Comparison of ENCODE assay signal across 16 cellular contexts in genomic region chr2:166373539-166373938, GRCh38. TPM values are rescaled to one million over a fixed set of nuclear protein-coding genes. Genes with fewer than 3 reads are reported as not detected.
"Had no signal": no experiment of that assay in that cellular context is flagged by ENCODE, and none has a peak within 500 bp of the region (broad histone marks: within the 10 kb centered on the region; RNA-seq: fewer than 3 reads in every experiment).

No MANE protein-coding gene starts in this region.

- H3K9me3 ChIP-seq: body of pancreas, gastrocnemius medialis, pancreas, stomach had no signal

- H3K4me3 Mint-ChIP-seq: activated CD4-positive, alpha-beta T cell treated with anti-CD3 and anti-CD28 coated beads, Interleukin-2, amount 10 ng/mL, durations not matched to agents 24 days and 14 days; activated CD8-positive, alpha-beta T cell treated with anti-CD3 and anti-CD28 coated beads, Interleukin-2, amount 10 ng/mL, durations not matched to agents 7 days and 5 days; activated naive CD8-positive, alpha-beta T cell treated with anti-CD3 and anti-CD28 coated beads, Interleukin-2, amount 10 ng/mL, durations not matched to agents 7 days and 5 days; activated T-cell treated with anti-CD3 and anti-CD28 coated beads, Interleukin-2, amount 50 U/mL, for 24 hours; immature natural killer cell; memory B cell; stimulated activated effector memory CD8-positive, alpha-beta T cell treated with anti-CD3 and anti-CD28 coated beads, Interleukin-12 subunit alpha, Interleukin-12 subunit beta, amount 100 ng/mL, for 72 hours; T-helper 2 cell treated with Interferon-gamma antibody and Interleukin-4, amounts not matched to agents 5 μg/mL and 100 μg/mL, for 36 hours had no signal

- H3K27ac Mint-ChIP-seq: activated CD4-positive, alpha-beta T cell treated with anti-CD3 and anti-CD28 coated beads, Interleukin-2, amount 10 ng/mL, durations not matched to agents 24 days and 14 days; activated CD8-positive, alpha-beta T cell treated with anti-CD3 and anti-CD28 coated beads, Interleukin-2, amount 10 ng/mL, durations not matched to agents 7 days and 5 days; activated naive CD8-positive, alpha-beta T cell treated with anti-CD3 and anti-CD28 coated beads, Interleukin-2, amount 10 ng/mL, durations not matched to agents 7 days and 5 days; activated T-cell treated with anti-CD3 and anti-CD28 coated beads, Interleukin-2, amount 50 U/mL, for 24 hours; activated T-helper 2 cell treated with anti-CD3 and anti-CD28 coated beads, Interferon-gamma antibody, Interleukin-2, Interleukin-4, amounts not matched to agents 10 μg/mL and 5 μg/mL and 100 μg/mL, durations not matched to agents 14 hours and 24 hours and 36 hours; immature natural killer cell; memory B cell; stimulated activated effector memory CD8-positive, alpha-beta T cell treated with anti-CD3 and anti-CD28 coated beads, Interleukin-12 subunit alpha, Interleukin-12 subunit beta, amount 100 ng/mL, for 72 hours; T-helper 2 cell treated with Interferon-gamma antibody and Interleukin-4, amounts not matched to agents 5 μg/mL and 100 μg/mL, for 36 hours had no signal

- H3K9me3 Mint-ChIP-seq: activated naive CD8-positive, alpha-beta T cell treated with anti-CD3 and anti-CD28 coated beads, Interleukin-2, amount 10 ng/mL, durations not matched to agents 7 days and 5 days; activated T-cell treated with anti-CD3 and anti-CD28 coated beads, Interleukin-2, amount 50 U/mL, for 24 hours; activated T-helper 2 cell treated with anti-CD3 and anti-CD28 coated beads, Interferon-gamma antibody, Interleukin-2, Interleukin-4, amounts not matched to agents 10 μg/mL and 5 μg/mL and 100 μg/mL, durations not matched to agents 14 hours and 24 hours and 36 hours; memory B cell; stimulated activated effector memory CD8-positive, alpha-beta T cell treated with anti-CD3 and anti-CD28 coated beads, Interleukin-12 subunit alpha, Interleukin-12 subunit beta, amount 100 ng/mL, for 72 hours; T-helper 2 cell treated with Interferon-gamma antibody and Interleukin-4, amounts not matched to agents 5 μg/mL and 100 μg/mL, for 36 hours had no signal

- H3K36me3 ChIP-seq: gastrocnemius medialis, pancreas, stomach had no signal

- DNase-seq: activated CD8-positive, alpha-beta T cell treated with anti-CD3 and anti-CD28 coated beads, Interleukin-2, amount 10 ng/mL, durations not matched to agents 7 days and 5 days; activated naive CD4-positive, alpha-beta T cell treated with Interleukin-2 at 50 U/mL for 16 hours; activated naive CD8-positive, alpha-beta T cell treated with anti-CD3 and anti-CD28 coated beads, Interleukin-2, amount 10 ng/mL, durations not matched to agents 7 days and 5 days; activated T-cell treated with anti-CD3 and anti-CD28 coated beads, Interleukin-2, amount 50 U/mL, for 24 hours; body of pancreas; central memory CD4-positive, alpha-beta T cell; gastrocnemius medialis; immature natural killer cell; pancreas; stimulated activated CD4-positive, alpha-beta T cell treated with anti-CD3 and anti-CD28 coated beads, Interleukin-4, amount 100 ng/mL, for 24 hours; stomach had no signal

- H3K4me1 Mint-ChIP-seq: stimulated activated effector memory CD8-positive, alpha-beta T cell treated with anti-CD3 and anti-CD28 coated beads, Interleukin-12 subunit alpha, Interleukin-12 subunit beta, amount 100 ng/mL, for 72 hours had no signal

- H3K27me3 ChIP-seq: body of pancreas, gastrocnemius medialis, pancreas had no signal

- H3K27ac ChIP-seq: body of pancreas, gastrocnemius medialis, pancreas, stomach had no signal

- H3K36me3 Mint-ChIP-seq: activated naive CD8-positive, alpha-beta T cell treated with anti-CD3 and anti-CD28 coated beads, Interleukin-2, amount 10 ng/mL, durations not matched to agents 7 days and 5 days; immature natural killer cell; memory B cell; stimulated activated effector memory CD8-positive, alpha-beta T cell treated with anti-CD3 and anti-CD28 coated beads, Interleukin-12 subunit alpha, Interleukin-12 subunit beta, amount 100 ng/mL, for 72 hours had no signal

- H3K4me3 ChIP-seq: body of pancreas, gastrocnemius medialis, pancreas, stomach had no signal

RNA-seq across cellular contexts. Expression of gene SCN9A, which starts 2.2 kb away (rescaled TPM):
- total RNA-seq: activated CD4-positive, alpha-beta T cell treated with anti-CD3 and anti-CD28 coated beads, Interleukin-2, amount 10 ng/mL, durations not matched to agents 24 days and 14 days; activated naive CD8-positive, alpha-beta T cell treated with anti-CD3 and anti-CD28 coated beads, Interleukin-2, amount 10 ng/mL, durations not matched to agents 7 days and 5 days; activated T-helper 2 cell treated with anti-CD3 and anti-CD28 coated beads, Interferon-gamma antibody, Interleukin-2, Interleukin-4, amounts not matched to agents 10 μg/mL and 5 μg/mL and 100 μg/mL, durations not matched to agents 14 hours and 24 hours and 36 hours had no signal
